1 cellular context compared by ENCODE assay signal in the genomic region with DNA sequence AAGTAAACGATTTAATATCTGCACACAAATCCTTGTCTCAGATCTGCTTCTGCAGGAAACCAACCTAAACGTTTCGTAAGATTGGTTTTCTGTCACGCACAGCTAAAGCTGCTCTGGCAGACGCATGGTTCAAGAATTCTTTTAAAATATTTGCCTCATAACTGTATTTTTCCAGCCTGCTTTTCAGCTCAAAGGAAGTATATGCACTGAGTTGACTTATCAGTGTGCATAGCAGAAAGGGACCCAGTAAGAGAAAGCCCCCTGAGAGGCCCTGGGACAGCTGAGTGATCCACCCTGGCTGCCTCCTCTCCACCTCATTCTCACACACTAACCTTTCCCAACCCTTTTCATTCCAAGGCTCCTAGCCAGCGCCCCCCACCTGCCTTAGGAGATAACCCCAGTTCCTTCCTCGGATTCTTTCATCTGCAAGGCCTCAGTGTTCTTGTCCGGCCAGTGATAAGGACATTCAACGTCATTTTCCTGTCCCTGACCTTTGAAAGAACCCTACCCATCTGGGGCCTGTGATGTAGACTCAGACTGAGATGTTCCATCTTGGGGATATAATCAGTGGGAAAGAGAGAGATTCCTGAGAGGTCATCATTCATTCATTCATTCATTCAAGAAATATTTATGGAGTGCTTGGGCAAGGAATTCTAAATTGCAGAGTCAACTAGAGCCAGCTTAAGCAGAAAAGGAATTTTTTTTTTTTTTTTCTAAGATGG.
A peak's percentile ranks its signal among the peaks of the same experiment; 100 is the strongest.
TF ChIP-seq lines count a peak whose summit lies in the region.

No MANE protein-coding gene starts in this region.

TF ChIP-seq in K562, 482 proteins besides CTCF, POLR2A, EP300 and RAD21 (continued from another document and continues in another):
- TF ChIP-seq, protein P1, sequence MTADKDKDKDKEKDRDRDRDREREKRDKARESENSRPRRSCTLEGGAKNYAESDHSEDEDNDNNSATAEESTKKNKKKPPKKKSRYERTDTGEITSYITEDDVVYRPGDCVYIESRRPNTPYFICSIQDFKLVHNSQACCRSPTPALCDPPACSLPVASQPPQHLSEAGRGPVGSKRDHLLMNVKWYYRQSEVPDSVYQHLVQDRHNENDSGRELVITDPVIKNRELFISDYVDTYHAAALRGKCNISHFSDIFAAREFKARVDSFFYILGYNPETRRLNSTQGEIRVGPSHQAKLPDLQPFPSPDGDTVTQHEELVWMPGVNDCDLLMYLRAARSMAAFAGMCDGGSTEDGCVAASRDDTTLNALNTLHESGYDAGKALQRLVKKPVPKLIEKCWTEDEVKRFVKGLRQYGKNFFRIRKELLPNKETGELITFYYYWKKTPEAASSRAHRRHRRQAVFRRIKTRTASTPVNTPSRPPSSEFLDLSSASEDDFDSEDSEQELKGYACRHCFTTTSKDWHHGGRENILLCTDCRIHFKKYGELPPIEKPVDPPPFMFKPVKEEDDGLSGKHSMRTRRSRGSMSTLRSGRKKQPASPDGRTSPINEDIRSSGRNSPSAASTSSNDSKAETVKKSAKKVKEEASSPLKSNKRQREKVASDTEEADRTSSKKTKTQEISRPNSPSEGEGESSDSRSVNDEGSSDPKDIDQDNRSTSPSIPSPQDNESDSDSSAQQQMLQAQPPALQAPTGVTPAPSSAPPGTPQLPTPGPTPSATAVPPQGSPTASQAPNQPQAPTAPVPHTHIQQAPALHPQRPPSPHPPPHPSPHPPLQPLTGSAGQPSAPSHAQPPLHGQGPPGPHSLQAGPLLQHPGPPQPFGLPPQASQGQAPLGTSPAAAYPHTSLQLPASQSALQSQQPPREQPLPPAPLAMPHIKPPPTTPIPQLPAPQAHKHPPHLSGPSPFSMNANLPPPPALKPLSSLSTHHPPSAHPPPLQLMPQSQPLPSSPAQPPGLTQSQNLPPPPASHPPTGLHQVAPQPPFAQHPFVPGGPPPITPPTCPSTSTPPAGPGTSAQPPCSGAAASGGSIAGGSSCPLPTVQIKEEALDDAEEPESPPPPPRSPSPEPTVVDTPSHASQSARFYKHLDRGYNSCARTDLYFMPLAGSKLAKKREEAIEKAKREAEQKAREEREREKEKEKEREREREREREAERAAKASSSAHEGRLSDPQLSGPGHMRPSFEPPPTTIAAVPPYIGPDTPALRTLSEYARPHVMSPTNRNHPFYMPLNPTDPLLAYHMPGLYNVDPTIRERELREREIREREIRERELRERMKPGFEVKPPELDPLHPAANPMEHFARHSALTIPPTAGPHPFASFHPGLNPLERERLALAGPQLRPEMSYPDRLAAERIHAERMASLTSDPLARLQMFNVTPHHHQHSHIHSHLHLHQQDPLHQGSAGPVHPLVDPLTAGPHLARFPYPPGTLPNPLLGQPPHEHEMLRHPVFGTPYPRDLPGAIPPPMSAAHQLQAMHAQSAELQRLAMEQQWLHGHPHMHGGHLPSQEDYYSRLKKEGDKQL (CRISPR knock-in tag; IDR thresholded peaks at IDR 0.05; ENCODE audit: borderline replicate concordance), result no peak
- no peak for TF ChIP-seq SP2 (IDR thresholded peaks at IDR 0.05; ENCODE audit: extremely low read depth, low read depth, low read length, poor library complexity, severe bottlenecking)
- TF ChIP-seq, protein P2, sequence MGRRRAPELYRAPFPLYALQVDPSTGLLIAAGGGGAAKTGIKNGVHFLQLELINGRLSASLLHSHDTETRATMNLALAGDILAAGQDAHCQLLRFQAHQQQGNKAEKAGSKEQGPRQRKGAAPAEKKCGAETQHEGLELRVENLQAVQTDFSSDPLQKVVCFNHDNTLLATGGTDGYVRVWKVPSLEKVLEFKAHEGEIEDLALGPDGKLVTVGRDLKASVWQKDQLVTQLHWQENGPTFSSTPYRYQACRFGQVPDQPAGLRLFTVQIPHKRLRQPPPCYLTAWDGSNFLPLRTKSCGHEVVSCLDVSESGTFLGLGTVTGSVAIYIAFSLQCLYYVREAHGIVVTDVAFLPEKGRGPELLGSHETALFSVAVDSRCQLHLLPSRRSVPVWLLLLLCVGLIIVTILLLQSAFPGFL (CRISPR knock-in tag; IDR thresholded peaks at IDR 0.05), result no peak
- TF ChIP-seq, protein P3, sequence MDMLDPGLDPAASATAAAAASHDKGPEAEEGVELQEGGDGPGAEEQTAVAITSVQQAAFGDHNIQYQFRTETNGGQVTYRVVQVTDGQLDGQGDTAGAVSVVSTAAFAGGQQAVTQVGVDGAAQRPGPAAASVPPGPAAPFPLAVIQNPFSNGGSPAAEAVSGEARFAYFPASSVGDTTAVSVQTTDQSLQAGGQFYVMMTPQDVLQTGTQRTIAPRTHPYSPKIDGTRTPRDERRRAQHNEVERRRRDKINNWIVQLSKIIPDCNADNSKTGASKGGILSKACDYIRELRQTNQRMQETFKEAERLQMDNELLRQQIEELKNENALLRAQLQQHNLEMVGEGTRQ (CRISPR knock-in tag; IDR thresholded peaks at IDR 0.05), result no peak
- TF ChIP-seq, protein P4, sequence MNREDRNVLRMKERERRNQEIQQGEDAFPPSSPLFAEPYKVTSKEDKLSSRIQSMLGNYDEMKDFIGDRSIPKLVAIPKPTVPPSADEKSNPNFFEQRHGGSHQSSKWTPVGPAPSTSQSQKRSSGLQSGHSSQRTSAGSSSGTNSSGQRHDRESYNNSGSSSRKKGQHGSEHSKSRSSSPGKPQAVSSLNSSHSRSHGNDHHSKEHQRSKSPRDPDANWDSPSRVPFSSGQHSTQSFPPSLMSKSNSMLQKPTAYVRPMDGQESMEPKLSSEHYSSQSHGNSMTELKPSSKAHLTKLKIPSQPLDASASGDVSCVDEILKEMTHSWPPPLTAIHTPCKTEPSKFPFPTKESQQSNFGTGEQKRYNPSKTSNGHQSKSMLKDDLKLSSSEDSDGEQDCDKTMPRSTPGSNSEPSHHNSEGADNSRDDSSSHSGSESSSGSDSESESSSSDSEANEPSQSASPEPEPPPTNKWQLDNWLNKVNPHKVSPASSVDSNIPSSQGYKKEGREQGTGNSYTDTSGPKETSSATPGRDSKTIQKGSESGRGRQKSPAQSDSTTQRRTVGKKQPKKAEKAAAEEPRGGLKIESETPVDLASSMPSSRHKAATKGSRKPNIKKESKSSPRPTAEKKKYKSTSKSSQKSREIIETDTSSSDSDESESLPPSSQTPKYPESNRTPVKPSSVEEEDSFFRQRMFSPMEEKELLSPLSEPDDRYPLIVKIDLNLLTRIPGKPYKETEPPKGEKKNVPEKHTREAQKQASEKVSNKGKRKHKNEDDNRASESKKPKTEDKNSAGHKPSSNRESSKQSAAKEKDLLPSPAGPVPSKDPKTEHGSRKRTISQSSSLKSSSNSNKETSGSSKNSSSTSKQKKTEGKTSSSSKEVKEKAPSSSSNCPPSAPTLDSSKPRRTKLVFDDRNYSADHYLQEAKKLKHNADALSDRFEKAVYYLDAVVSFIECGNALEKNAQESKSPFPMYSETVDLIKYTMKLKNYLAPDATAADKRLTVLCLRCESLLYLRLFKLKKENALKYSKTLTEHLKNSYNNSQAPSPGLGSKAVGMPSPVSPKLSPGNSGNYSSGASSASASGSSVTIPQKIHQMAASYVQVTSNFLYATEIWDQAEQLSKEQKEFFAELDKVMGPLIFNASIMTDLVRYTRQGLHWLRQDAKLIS (CRISPR knock-in tag; IDR thresholded peaks at IDR 0.05), result no peak
- TF ChIP-seq BHLHE40 (IDR thresholded peaks at IDR 0.05; ENCODE audit: low read length), result no peak
- no peak for TF ChIP-seq SP1 (CRISPR knock-in tag; IDR thresholded peaks at IDR 0.05)
- TF ChIP-seq, protein P5, sequence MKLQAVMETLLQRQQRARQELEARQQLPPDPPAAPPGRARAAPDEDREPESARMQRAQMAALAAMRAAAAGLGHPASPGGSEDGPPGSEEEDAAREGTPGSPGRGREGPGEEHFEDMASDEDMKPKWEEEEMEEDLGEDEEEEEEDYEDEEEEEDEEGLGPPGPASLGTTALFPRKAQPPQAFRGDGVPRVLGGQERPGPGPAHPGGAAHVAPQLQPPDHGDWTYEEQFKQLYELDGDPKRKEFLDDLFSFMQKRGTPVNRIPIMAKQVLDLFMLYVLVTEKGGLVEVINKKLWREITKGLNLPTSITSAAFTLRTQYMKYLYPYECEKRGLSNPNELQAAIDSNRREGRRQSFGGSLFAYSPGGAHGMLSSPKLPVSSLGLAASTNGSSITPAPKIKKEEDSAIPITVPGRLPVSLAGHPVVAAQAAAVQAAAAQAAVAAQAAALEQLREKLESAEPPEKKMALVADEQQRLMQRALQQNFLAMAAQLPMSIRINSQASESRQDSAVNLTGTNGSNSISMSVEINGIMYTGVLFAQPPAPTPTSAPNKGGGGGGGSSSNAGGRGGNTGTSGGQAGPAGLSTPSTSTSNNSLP (IDR thresholded peaks at IDR 0.05; ENCODE audit: borderline replicate concordance, low read depth, low read length), result peak; percentile 65; the same call in 1 of the 2 replicates
- no peak for TF ChIP-seq ZNF146 (CRISPR knock-in tag; IDR thresholded peaks at IDR 0.05; ENCODE audit: unreplicated experiment)
- no peak for TF ChIP-seq ZNF143 (CRISPR knock-in tag; IDR thresholded peaks at IDR 0.05)
- peak in 1 of 2 experiments; percentile 93; a peak in 2 of 4 replicates for TF ChIP-seq HDAC1 (IDR thresholded peaks at IDR 0.05)
- TF ChIP-seq ZNF23 (CRISPR knock-in tag; IDR thresholded peaks at IDR 0.05), result no peak
- TF ChIP-seq ZNF778 (CRISPR knock-in tag; IDR thresholded peaks at IDR 0.05), result no peak
- TF ChIP-seq ZNF263 (CRISPR knock-in tag; IDR thresholded peaks at IDR 0.05; ENCODE audit: borderline replicate concordance), result no peak
- no peak for TF ChIP-seq NELFE (IDR thresholded peaks at IDR 0.05; ENCODE audit: insufficient read depth, insufficient read length)
- no peak for TF ChIP-seq ZZZ3 (IDR thresholded peaks at IDR 0.05)
- TF ChIP-seq, protein P6, sequence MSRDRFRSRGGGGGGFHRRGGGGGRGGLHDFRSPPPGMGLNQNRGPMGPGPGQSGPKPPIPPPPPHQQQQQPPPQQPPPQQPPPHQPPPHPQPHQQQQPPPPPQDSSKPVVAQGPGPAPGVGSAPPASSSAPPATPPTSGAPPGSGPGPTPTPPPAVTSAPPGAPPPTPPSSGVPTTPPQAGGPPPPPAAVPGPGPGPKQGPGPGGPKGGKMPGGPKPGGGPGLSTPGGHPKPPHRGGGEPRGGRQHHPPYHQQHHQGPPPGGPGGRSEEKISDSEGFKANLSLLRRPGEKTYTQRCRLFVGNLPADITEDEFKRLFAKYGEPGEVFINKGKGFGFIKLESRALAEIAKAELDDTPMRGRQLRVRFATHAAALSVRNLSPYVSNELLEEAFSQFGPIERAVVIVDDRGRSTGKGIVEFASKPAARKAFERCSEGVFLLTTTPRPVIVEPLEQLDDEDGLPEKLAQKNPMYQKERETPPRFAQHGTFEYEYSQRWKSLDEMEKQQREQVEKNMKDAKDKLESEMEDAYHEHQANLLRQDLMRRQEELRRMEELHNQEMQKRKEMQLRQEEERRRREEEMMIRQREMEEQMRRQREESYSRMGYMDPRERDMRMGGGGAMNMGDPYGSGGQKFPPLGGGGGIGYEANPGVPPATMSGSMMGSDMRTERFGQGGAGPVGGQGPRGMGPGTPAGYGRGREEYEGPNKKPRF (IDR thresholded peaks at IDR 0.05; ENCODE audit: low read depth, low read length), result no peak
- peak; percentile 88 for TF ChIP-seq HDAC2 (IDR thresholded peaks at IDR 0.05)
- TF ChIP-seq ZNF124 (CRISPR knock-in tag; IDR thresholded peaks at IDR 0.05), result no peak
- TF ChIP-seq KDM2B (CRISPR knock-in tag; IDR thresholded peaks at IDR 0.05), result no peak
- TF ChIP-seq HNRNPH1 (optimal IDR thresholded peaks at IDR 0.05; ENCODE audit: low read depth, low read length), result no peak
- TF ChIP-seq SNRNP70 (optimal IDR thresholded peaks at IDR 0.05; ENCODE audit: low read depth, low read length), result no peak
- no peak for TF ChIP-seq SMARCA5 (IDR thresholded peaks at IDR 0.05)
- no peak for TF ChIP-seq ESRRB (CRISPR knock-in tag; IDR thresholded peaks at IDR 0.05; ENCODE audit: borderline replicate concordance)
- no peak for TF ChIP-seq ELF4 (CRISPR knock-in tag; IDR thresholded peaks at IDR 0.05)
- no peak for TF ChIP-seq ZC3H11A (IDR thresholded peaks at IDR 0.05; ENCODE audit: low read depth, low read length)
- no peak for TF ChIP-seq FUS (optimal IDR thresholded peaks at IDR 0.05; ENCODE audit: low read depth, low read length)
- TF ChIP-seq, protein P7, sequence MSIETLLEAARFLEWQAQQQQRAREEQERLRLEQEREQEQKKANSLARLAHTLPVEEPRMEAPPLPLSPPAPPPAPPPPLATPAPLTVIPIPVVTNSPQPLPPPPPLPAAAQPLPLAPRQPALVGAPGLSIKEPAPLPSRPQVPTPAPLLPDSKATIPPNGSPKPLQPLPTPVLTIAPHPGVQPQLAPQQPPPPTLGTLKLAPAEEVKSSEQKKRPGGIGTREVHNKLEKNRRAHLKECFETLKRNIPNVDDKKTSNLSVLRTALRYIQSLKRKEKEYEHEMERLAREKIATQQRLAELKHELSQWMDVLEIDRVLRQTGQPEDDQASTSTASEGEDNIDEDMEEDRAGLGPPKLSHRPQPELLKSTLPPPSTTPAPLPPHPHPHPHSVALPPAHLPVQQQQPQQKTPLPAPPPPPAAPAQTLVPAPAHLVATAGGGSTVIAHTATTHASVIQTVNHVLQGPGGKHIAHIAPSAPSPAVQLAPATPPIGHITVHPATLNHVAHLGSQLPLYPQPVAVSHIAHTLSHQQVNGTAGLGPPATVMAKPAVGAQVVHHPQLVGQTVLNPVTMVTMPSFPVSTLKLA (conservative IDR thresholded peaks at IDR 0.05), result peak in 1 of 2 experiments; percentile 65
- TF ChIP-seq ZNF212 (CRISPR knock-in tag; IDR thresholded peaks at IDR 0.05), result no peak
- TF ChIP-seq MED1 (CRISPR knock-in tag; IDR thresholded peaks at IDR 0.05; ENCODE audit: borderline replicate concordance), result no peak
- TF ChIP-seq RFX1 (IDR thresholded peaks at IDR 0.05), result no peak
- no peak for TF ChIP-seq FOXJ2 (tag; IDR thresholded peaks at IDR 0.05)
- peak; percentile 88 for TF ChIP-seq MBD2 (IDR thresholded peaks at IDR 0.05; ENCODE audit: borderline replicate concordance, low read depth)
- peak; percentile 77; the same call in 1 of the 2 replicates for TF ChIP-seq ZNF175 (CRISPR knock-in tag; IDR thresholded peaks at IDR 0.05; ENCODE audit: low read depth)
- TF ChIP-seq BCOR (IDR thresholded peaks at IDR 0.05), result peak; percentile 69; the same call in 1 of the 2 replicates
- TF ChIP-seq ZBTB1 (CRISPR knock-in tag; IDR thresholded peaks at IDR 0.05; ENCODE audit: borderline replicate concordance, low read depth), result no peak
- TF ChIP-seq DDX20 (tag; IDR thresholded peaks at IDR 0.05; ENCODE audit: low read depth), result peak; percentile 59; the same call in 1 of the 2 replicates
- TF ChIP-seq ZFP30 (CRISPR knock-in tag; IDR thresholded peaks at IDR 0.05; ENCODE audit: borderline replicate concordance), result no peak
- TF ChIP-seq U2AF2 (optimal IDR thresholded peaks at IDR 0.05; ENCODE audit: low read depth, low read length), result no peak
- no peak for TF ChIP-seq SMC3 (conservative IDR thresholded peaks at IDR 0.05; ENCODE audit: insufficient read depth, low read depth, low read length)
- peak; percentile 85 for TF ChIP-seq EHMT2 (IDR thresholded peaks at IDR 0.05)
- peak; percentile 95 for TF ChIP-seq CBFA2T2 (conservative IDR thresholded peaks at IDR 0.05)
- TF ChIP-seq CREM (IDR thresholded peaks at IDR 0.05; ENCODE audit: low read depth), result peak; percentile 96
- no peak for TF ChIP-seq PCBP2 (IDR thresholded peaks at IDR 0.05; ENCODE audit: low read depth, low read length, poor library complexity, severe bottlenecking)
- no peak for TF ChIP-seq ZNF12 (CRISPR knock-in tag; IDR thresholded peaks at IDR 0.05)
- no peak; a peak in 1 of 4 replicates for TF ChIP-seq KDM4B (IDR thresholded peaks at IDR 0.05; ENCODE audit: borderline replicate concordance in 2 of 2, low read depth in 1 of 2)
- no peak for TF ChIP-seq PRPF4 (IDR thresholded peaks at IDR 0.05; ENCODE audit: insufficient read depth, low read depth, low read length, poor library complexity, severe bottlenecking)
